10 cellular contexts compared by ENCODE assay signal in the genomic region with DNA sequence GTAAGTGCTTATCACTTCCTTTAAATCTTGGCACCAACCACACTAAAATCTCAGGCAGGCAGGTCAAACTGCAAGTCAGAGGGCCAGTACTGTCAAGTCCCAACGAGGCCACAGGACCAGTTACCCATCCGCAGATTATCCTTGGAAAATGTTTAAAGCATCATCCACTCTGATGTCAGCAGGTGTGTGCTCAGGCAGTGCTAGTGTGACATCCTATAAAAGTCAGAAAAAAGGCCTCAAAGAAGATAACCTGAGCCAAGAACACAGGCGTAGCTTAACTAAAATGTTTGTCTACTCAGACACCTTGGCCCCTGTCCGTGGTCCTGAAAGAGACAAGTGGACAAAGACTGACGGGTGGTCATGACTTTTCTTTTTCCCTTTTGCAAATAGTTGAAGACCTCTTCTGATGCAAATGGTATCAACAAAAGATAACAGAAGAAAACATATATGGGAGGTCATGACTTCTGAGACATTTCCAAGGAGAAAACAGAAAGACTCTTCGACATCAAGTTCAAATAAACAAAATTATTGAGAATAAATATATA.
DNase-seq lines count a peak whose midpoint lies in the region; ATAC-seq and TF ChIP-seq lines count a peak whose summit lies in the region.
"Had no signal": no experiment of that assay in that cellular context is flagged by ENCODE, and none has a peak within 500 bp of the region (broad histone marks: within the 10 kb centered on the region; RNA-seq: fewer than 3 reads in every experiment).

No MANE protein-coding gene starts in this region.

- H3K27ac Mint-ChIP-seq in CD8-positive, alpha-beta memory T cell: no peak overlapping the region

- POLR2A ChIA-PET in CD8-positive, alpha-beta memory T cell (lab: Charles Lee): no interaction called here

- H3K4me3 Mint-ChIP-seq in CD8-positive, alpha-beta memory T cell: no peak overlapping the region

- peak; percentile 20 for ATAC-seq in left lobe of liver
- ATAC-seq: left lung had no signal

- no peaks in the 10 kb centered on the region for H3K36me3 Mint-ChIP-seq in CD8-positive, alpha-beta memory T cell

- peaks cover 0 to 8% of the 10 kb centered on the region in 2 donors for H3K27me3 Mint-ChIP-seq in CD8-positive, alpha-beta memory T cell

- H3K9me3 Mint-ChIP-seq in CD8-positive, alpha-beta memory T cell: no peaks in the 10 kb centered on the region

- H3K4me1 Mint-ChIP-seq in CD8-positive, alpha-beta memory T cell: peaks cover 8 to 11% (median 11%) of the 10 kb centered on the region in 3 donors

- no peaks in the 10 kb centered on the region for H3K9me3 ChIP-seq in CD8-positive, alpha-beta memory T cell (ENCODE audit: low read length)
- H3K9me3 ChIP-seq in suprapubic skin: no peaks in the 10 kb centered on the region
- H3K9me3 ChIP-seq: left lung, spleen had no signal

- H3K4me1 ChIP-seq in CD8-positive, alpha-beta memory T cell (ENCODE audit: insufficient read depth, low read length): no peaks in the 10 kb centered on the region
- H3K4me1 ChIP-seq in suprapubic skin: no peaks in the 10 kb centered on the region
- H3K4me1 ChIP-seq: left lung, spleen had no signal

- TF ChIP-seq POLR2A in suprapubic skin (IDR thresholded peaks at IDR 0.05): no peak

- no peak overlapping the region for H3K27ac ChIP-seq in CD8-positive, alpha-beta memory T cell (ENCODE audit: low read depth, low read length)
- no peak overlapping the region for H3K27ac ChIP-seq in suprapubic skin
- H3K27ac ChIP-seq: left lung, spleen had no signal

- H3K36me3 ChIP-seq in CD8-positive, alpha-beta memory T cell (ENCODE audit: insufficient read depth, low read length): no peaks in the 10 kb centered on the region
- no peaks in the 10 kb centered on the region for H3K36me3 ChIP-seq in suprapubic skin
- H3K36me3 ChIP-seq: left lung, spleen had no signal

- TF ChIP-seq CTCF in suprapubic skin (IDR thresholded peaks at IDR 0.05): no peak

- H3K4me3 ChIP-seq in CD8-positive, alpha-beta memory T cell (ENCODE audit: low read length): no peak overlapping the region
- no peak overlapping the region for H3K4me3 ChIP-seq in suprapubic skin
- H3K4me3 ChIP-seq: left lung, spleen had no signal

- CTCF ChIA-PET in CD8-positive, alpha-beta memory T cell (lab: Charles Lee): no interaction called here

- WGBS in suprapubic skin: 49% methylated on average over 6 of the region's 6 CpGs

- H3K27me3 ChIP-seq in CD8-positive, alpha-beta memory T cell (ENCODE audit: insufficient read depth, low read length, poor library complexity, severe bottlenecking): no peaks in the 10 kb centered on the region
- H3K27me3 ChIP-seq in suprapubic skin: peaks cover 9% of the 10 kb centered on the region
- H3K27me3 ChIP-seq: left lung, spleen had no signal

- DNase-seq in ELR (ENCODE audit: low read depth) (peak; percentile 42), HPDE6-E6E7 (ENCODE audit: extremely low spot score) (peak; percentile 22), left lobe of liver (ENCODE audit: low spot score) (no peak), globus pallidus (ENCODE audit: low spot score) (no peak), suprapubic skin (ENCODE audit: low spot score in 2 of 2) (no peak)
- peak; percentile 1 for DNase-seq in activated gamma-delta T cell treated with anti-CD3 and anti-CD28 coated beads, Interleukin-2, amount 50 U/mL, for 16 hours (ENCODE audit: low read depth)
- DNase-seq in CD8-positive, alpha-beta memory T cell: no peak
- DNase-seq: left lung, spleen, substantia nigra had no signal

- no peak for TF ChIP-seq EP300 in suprapubic skin (IDR thresholded peaks at IDR 0.05)

Comparison
In these comparisons a context has a peak if more than half of its experiments do, and no peak if none do; other contexts are left out.
1. DNase-seq: peak in ELR (single experiment), HPDE6-E6E7 (single experiment) and activated gamma-delta T cell treated with anti-CD3 and anti-CD28 coated beads, Interleukin-2, amount 50 U/mL, for 16 hours (single experiment); none in left lobe of liver (single experiment), globus pallidus (single experiment), CD8-positive, alpha-beta memory T cell (0 of 5) and suprapubic skin (0 of 2).